33 cellular contexts compared by ENCODE assay signal in the genomic region with DNA sequence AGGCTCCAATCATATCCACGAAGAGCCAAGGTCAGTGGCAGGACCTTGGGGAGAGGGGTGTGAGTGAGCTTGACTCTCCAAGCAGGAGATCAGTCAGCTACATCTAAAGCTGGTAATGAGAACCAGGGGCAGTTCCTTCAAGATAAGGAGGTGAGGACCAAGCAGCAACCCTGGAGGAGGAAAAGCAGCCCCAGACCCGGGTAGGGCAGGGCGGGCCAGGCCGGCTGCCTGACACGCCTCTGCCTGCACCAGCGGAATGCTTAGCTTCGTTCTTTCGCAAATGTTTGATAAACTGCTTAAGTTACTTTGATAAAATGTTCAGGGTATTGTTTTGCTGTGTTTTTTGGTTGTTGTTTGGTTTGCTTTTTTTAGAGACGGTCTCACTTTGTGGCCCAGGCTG.
"Had no signal": no experiment of that assay in that cellular context is flagged by ENCODE, and none has a peak within 500 bp of the region (broad histone marks: within the 10 kb centered on the region; RNA-seq: fewer than 3 reads in every experiment).

No MANE protein-coding gene starts in this region.

- H3K27ac Mint-ChIP-seq: activated CD4-positive, alpha-beta memory T cell treated with anti-CD3 and anti-CD28 coated beads for 36 hours; activated CD4-positive, alpha-beta T cell treated with anti-CD3 and anti-CD28 coated beads for 36 hours; activated CD4-positive, alpha-beta T cell treated with anti-CD3 and anti-CD28 coated beads, Interleukin-2, amount 10 ng/mL, durations not matched to agents 24 days and 14 days; activated CD8-positive, alpha-beta memory T cell treated with anti-CD3 and anti-CD28 coated beads, Interleukin-2, amount 10 ng/mL, durations not matched to agents 7 days and 5 days; activated CD8-positive, alpha-beta T cell treated with anti-CD3 and anti-CD28 coated beads, Interleukin-2, amount 10 ng/mL, durations not matched to agents 7 days and 5 days; activated naive CD8-positive, alpha-beta T cell; activated T-cell treated with anti-CD3 and anti-CD28 coated beads, Interleukin-2, amount 50 U/mL, for 24 hours; activated T-cell treated with anti-CD3 and anti-CD28 coated beads, Interleukin-2, amount 50 U/mL, for 72 hours; endodermal cell; T-helper 17 cell; T-helper 2 cell treated with Interferon-gamma antibody and Interleukin-4, amounts not matched to agents 5 μg/mL and 100 μg/mL, for 36 hours had no signal

- H3K36me3 ChIP-seq: cardiac muscle cell, colonic mucosa, gastrocnemius medialis had no signal

- H3K4me1 Mint-ChIP-seq: activated CD4-positive, alpha-beta T cell treated with anti-CD3 and anti-CD28 coated beads for 36 hours; activated CD4-positive, alpha-beta T cell treated with anti-CD3 and anti-CD28 coated beads, Interleukin-2, amount 10 ng/mL, durations not matched to agents 24 days and 14 days; activated CD8-positive, alpha-beta memory T cell treated with anti-CD3 and anti-CD28 coated beads, Interleukin-2, amount 10 ng/mL, durations not matched to agents 7 days and 5 days; T-helper 17 cell had no signal

- ATAC-seq: activated CD4-positive, alpha-beta T cell treated with anti-CD3 and anti-CD28 coated beads for 36 hours; activated CD8-positive, alpha-beta memory T cell treated with anti-CD3 and anti-CD28 coated beads, Interleukin-2, amount 10 ng/mL, durations not matched to agents 7 days and 5 days; activated CD8-positive, alpha-beta T cell treated with anti-CD3 and anti-CD28 coated beads, Interleukin-2, amount 10 ng/mL, durations not matched to agents 7 days and 5 days; activated T-cell treated with anti-CD3 and anti-CD28 coated beads, Interleukin-2, amount 50 U/mL, for 72 hours; foreskin keratinocyte; gastrocnemius medialis; heart left ventricle; T-helper 17 cell had no signal

- H3K9me3 Mint-ChIP-seq: activated CD4-positive, alpha-beta memory T cell treated with anti-CD3 and anti-CD28 coated beads for 36 hours; activated CD4-positive, alpha-beta T cell treated with anti-CD3 and anti-CD28 coated beads, Interleukin-2, amount 10 ng/mL, durations not matched to agents 24 days and 14 days; activated T-cell treated with anti-CD3 and anti-CD28 coated beads, Interleukin-2, amount 50 U/mL, for 24 hours; activated T-cell treated with anti-CD3 and anti-CD28 coated beads, Interleukin-2, amount 50 U/mL, for 72 hours; endodermal cell; T-helper 2 cell treated with Interferon-gamma antibody and Interleukin-4, amounts not matched to agents 5 μg/mL and 100 μg/mL, for 36 hours had no signal

- H3K36me3 Mint-ChIP-seq: activated CD4-positive, alpha-beta memory T cell treated with anti-CD3 and anti-CD28 coated beads for 36 hours; activated CD8-positive, alpha-beta memory T cell treated with anti-CD3 and anti-CD28 coated beads, Interleukin-2, amount 10 ng/mL, durations not matched to agents 7 days and 5 days; activated naive CD8-positive, alpha-beta T cell had no signal

- DNase-seq: activated CD4-positive, alpha-beta memory T cell treated with anti-CD3 and anti-CD28 coated beads for 36 hours; activated CD4-positive, alpha-beta T cell treated with anti-CD3 and anti-CD28 coated beads for 36 hours; activated CD4-positive, alpha-beta T cell treated with anti-CD3 and anti-CD28 coated beads, Interleukin-2, amount 10 ng/mL, durations not matched to agents 24 days and 14 days; activated CD4-positive, CD25-positive, alpha-beta regulatory T cell; activated CD4-positive, CD25-positive, alpha-beta regulatory T cell treated with anti-CD3 and anti-CD28 coated beads, Interleukin-2, amount 50 U/mL, for 72 hours; activated CD8-positive, alpha-beta memory T cell treated with anti-CD3 and anti-CD28 coated beads, Interleukin-2, amount 10 ng/mL, durations not matched to agents 7 days and 5 days; activated CD8-positive, alpha-beta memory T cell treated with anti-CD3 and anti-CD28 coated beads, Interleukin-2, amount 50 U/mL, for 4 hours; activated CD8-positive, alpha-beta T cell treated with anti-CD3 and anti-CD28 coated beads, Interleukin-2, amount 10 ng/mL, durations not matched to agents 7 days and 5 days; activated gamma-delta T cell; activated naive CD4-positive, alpha-beta T cell treated with anti-CD3 and anti-CD28 coated beads, Interleukin-2, amount 50 U/mL, for 16 hours; activated naive CD4-positive, alpha-beta T cell treated with Interleukin-2 at 50 U/mL for 16 hours; activated T-cell treated with anti-CD3 and anti-CD28 coated beads for 4 hours; activated T-cell treated with anti-CD3 and anti-CD28 coated beads, Interleukin-2, amount 50 U/mL, for 24 hours; activated T-cell treated with anti-CD3 and anti-CD28 coated beads, Interleukin-2, amount 50 U/mL, for 72 hours; amniotic stem cell; anterior cingulate cortex; body of pancreas; central memory CD4-positive, alpha-beta T cell; cerebellar nuclear complex; colonic mucosa; effector memory CD4-positive, alpha-beta T cell; endodermal cell; foreskin keratinocyte; gastrocnemius medialis; glutamatergic neuron; heart left ventricle; T-helper 1 cell; T-helper 17 cell; T1000 had no signal

- H3K27me3 ChIP-seq: body of pancreas, cardiac muscle cell, colonic mucosa, foreskin keratinocyte, gastrocnemius medialis, heart left ventricle had no signal

- H3K4me1 ChIP-seq: body of pancreas, colonic mucosa, esophagus muscularis mucosa, foreskin keratinocyte, gastrocnemius medialis, heart left ventricle had no signal

- H3K4me3 ChIP-seq: body of pancreas, cardiac muscle cell, colonic mucosa, esophagus muscularis mucosa, gastrocnemius medialis, heart left ventricle had no signal

- H3K27ac ChIP-seq: body of pancreas, cardiac muscle cell, colonic mucosa, esophagus muscularis mucosa, foreskin keratinocyte, gastrocnemius medialis, heart left ventricle had no signal

- H3K9me3 ChIP-seq: body of pancreas, colonic mucosa, esophagus muscularis mucosa, gastrocnemius medialis, heart left ventricle had no signal

- H3K4me3 Mint-ChIP-seq: activated CD4-positive, alpha-beta memory T cell treated with anti-CD3 and anti-CD28 coated beads for 36 hours; activated CD4-positive, alpha-beta T cell treated with anti-CD3 and anti-CD28 coated beads for 36 hours; activated CD4-positive, alpha-beta T cell treated with anti-CD3 and anti-CD28 coated beads, Interleukin-2, amount 10 ng/mL, durations not matched to agents 24 days and 14 days; activated CD8-positive, alpha-beta memory T cell treated with anti-CD3 and anti-CD28 coated beads, Interleukin-2, amount 10 ng/mL, durations not matched to agents 7 days and 5 days; activated CD8-positive, alpha-beta T cell treated with anti-CD3 and anti-CD28 coated beads, Interleukin-2, amount 10 ng/mL, durations not matched to agents 7 days and 5 days; activated naive CD8-positive, alpha-beta T cell; activated T-cell treated with anti-CD3 and anti-CD28 coated beads, Interleukin-2, amount 50 U/mL, for 24 hours; activated T-cell treated with anti-CD3 and anti-CD28 coated beads, Interleukin-2, amount 50 U/mL, for 72 hours; endodermal cell; T-helper 17 cell; T-helper 2 cell treated with Interferon-gamma antibody and Interleukin-4, amounts not matched to agents 5 μg/mL and 100 μg/mL, for 36 hours had no signal

- H3K27me3 Mint-ChIP-seq: activated CD4-positive, alpha-beta T cell treated with anti-CD3 and anti-CD28 coated beads, Interleukin-2, amount 10 ng/mL, durations not matched to agents 24 days and 14 days; activated CD8-positive, alpha-beta memory T cell treated with anti-CD3 and anti-CD28 coated beads, Interleukin-2, amount 10 ng/mL, durations not matched to agents 7 days and 5 days; activated naive CD8-positive, alpha-beta T cell had no signal
